Comparison of ENCODE assay signal across 17 cellular contexts in genomic region chr17:37702605-37703004, GRCh38. TPM values are rescaled to one million over a fixed set of nuclear protein-coding genes. Genes with fewer than 3 reads are reported as not detected.
A peak's percentile ranks its signal among the peaks of the same experiment; 100 is the strongest.
DNase-seq lines count a peak whose midpoint lies in the region; FAIRE-seq and TF ChIP-seq lines count a peak whose summit lies in the region.
"Had no signal": no experiment of that assay in that cellular context is flagged by ENCODE, and none has a peak within 500 bp of the region (broad histone marks: within the 10 kb centered on the region; RNA-seq: fewer than 3 reads in every experiment).

No MANE protein-coding gene starts in this region.

- no peaks in the 10 kb centered on the region for H3K9me3 Mint-ChIP-seq in chondrocyte (ENCODE audit: low read depth)
- H3K9me3 Mint-ChIP-seq: activated CD4-positive, alpha-beta memory T cell treated with anti-CD3 and anti-CD28 coated beads, Interleukin-2, amount 10 ng/mL, durations not matched to agents 7 days and 5 days; activated naive CD4-positive, alpha-beta T cell treated with anti-CD3 and anti-CD28 coated beads, Interleukin-2, amount 50 U/mL, for 24 hours; CD4-positive, alpha-beta memory T cell; stimulated activated naive CD8-positive, alpha-beta T cell treated with anti-CD3 and anti-CD28 coated beads, Interleukin-15, Interleukin-2, amounts not matched to agents 100 ng/mL and 50 ng/mL, for 24 hours; T-cell had no signal

- H3K4ac ChIP-seq in mesenchymal stem cell (ENCODE audit: low read depth in 1 of 2, low read length in 2 of 2) = no peak overlapping the region

- H3K36me3 ChIP-seq in mesenchymal stem cell (ENCODE audit: control insufficient read depth in 1 of 2, insufficient read depth in 2 of 2, low read depth in 1 of 2, low read length in 2 of 2) (peaks cover 0 to 57% of the 10 kb centered on the region in 2 experiments), smooth muscle cell (ENCODE audit: low read depth) (no peaks in the 10 kb centered on the region), Peyer's patch (peaks cover 0 to 32% (median 0%) of the 10 kb centered on the region in 3 donors)

- H3K27me3 ChIP-seq in mesenchymal stem cell (ENCODE audit: control insufficient read depth in 1 of 2, insufficient read depth in 1 of 2, low read length in 2 of 2) (peaks cover 0 to 42% of the 10 kb centered on the region in 2 experiments), smooth muscle cell (ENCODE audit: low read depth) (peaks cover 10% of the 10 kb centered on the region), Peyer's patch (no peaks in the 10 kb centered on the region)

- no peak overlapping the region for H4K91ac ChIP-seq in mesenchymal stem cell (ENCODE audit: low read length)

- TF ChIP-seq CTCF in AG09309 (IDR thresholded peaks at IDR 0.05; ENCODE audit: control insufficient read depth, insufficient read depth, low read depth, low read length, missing control alignments) (no peak), chondrocyte (IDR thresholded peaks at IDR 0.05) (peak; percentile 59), smooth muscle cell (IDR thresholded peaks at IDR 0.05; ENCODE audit: borderline replicate concordance, insufficient read depth, poor library complexity, severe bottlenecking) (no peak), Peyer's patch (IDR thresholded peaks at IDR 0.05) (peak in 2 of 6 experiments; percentile 13 to 20)

- H3K23ac ChIP-seq in mesenchymal stem cell (ENCODE audit: low read length in 2 of 2) = no peak overlapping the region

- no peaks in the 10 kb centered on the region for H4K20me1 ChIP-seq in smooth muscle cell (ENCODE audit: low read depth)

- H3K27ac ChIP-seq in mesenchymal stem cell (ENCODE audit: low read length, poor library complexity, severe bottlenecking) (peak overlapping the region; percentile 79), smooth muscle cell (ENCODE audit: low read depth) (no peak overlapping the region), Peyer's patch (peak overlapping the region in 1 of 4 donors; percentile 23)

- H3K27ac Mint-ChIP-seq in chondrocyte (ENCODE audit: unreplicated experiment) = peak overlapping the region; percentile 57
- H3K27ac Mint-ChIP-seq: activated CD4-positive, alpha-beta memory T cell treated with anti-CD3 and anti-CD28 coated beads, Interleukin-2, amount 10 ng/mL, durations not matched to agents 7 days and 5 days; activated naive CD4-positive, alpha-beta T cell treated with anti-CD3 and anti-CD28 coated beads, Interleukin-2, amount 50 U/mL, for 24 hours; CD4-positive, alpha-beta memory T cell; T-cell had no signal

- no peak overlapping the region for H2BK12ac ChIP-seq in mesenchymal stem cell (ENCODE audit: low read length in 2 of 2)

- no peak overlapping the region for H3K14ac ChIP-seq in mesenchymal stem cell (ENCODE audit: low read length in 2 of 2)

- peaks cover 4% of the 10 kb centered on the region for H3K79me1 ChIP-seq in mesenchymal stem cell (replicated peaks; ENCODE audit: low read length, poor library complexity, severe bottlenecking)

- peaks cover 2% of the 10 kb centered on the region for H3K36me3 Mint-ChIP-seq in chondrocyte (ENCODE audit: low read depth)
- H3K36me3 Mint-ChIP-seq: activated naive CD4-positive, alpha-beta T cell treated with anti-CD3 and anti-CD28 coated beads, Interleukin-2, amount 50 U/mL, for 24 hours; CD4-positive, alpha-beta memory T cell; T-cell had no signal

- no peak overlapping the region for H2BK15ac ChIP-seq in mesenchymal stem cell (ENCODE audit: low read depth, poor library complexity, severe bottlenecking)

- H3K4me2 ChIP-seq in mesenchymal stem cell (ENCODE audit: low read length, poor library complexity, severe bottlenecking) = no peak overlapping the region
- no peak overlapping the region for H3K4me2 ChIP-seq in smooth muscle cell

- H4K8ac ChIP-seq in mesenchymal stem cell (ENCODE audit: low read length) = no peak overlapping the region

- H3K18ac ChIP-seq in mesenchymal stem cell (ENCODE audit: low read depth in 1 of 2, low read length in 2 of 2) = no peak overlapping the region

- H3K4me3 ChIP-seq in AG09309 (ENCODE audit: control insufficient read depth, low read depth, low read length) (no peak overlapping the region), mesenchymal stem cell (ENCODE audit: insufficient read depth in 1 of 2, low read depth in 1 of 2, low read length in 2 of 2) (no peak overlapping the region), smooth muscle cell (no peak overlapping the region), Peyer's patch (no peak overlapping the region)

- H2BK120ac ChIP-seq in mesenchymal stem cell (ENCODE audit: low read depth, low read length) = no peak overlapping the region

- no peaks in the 10 kb centered on the region for H3F3A ChIP-seq in smooth muscle cell (ENCODE audit: low read depth)

- H2AFZ ChIP-seq in mesenchymal stem cell (ENCODE audit: low read depth, low read length) (no peak overlapping the region), smooth muscle cell (ENCODE audit: low read depth) (no peak overlapping the region)

- H3K4me1 ChIP-seq in mesenchymal stem cell (ENCODE audit: control insufficient read depth, insufficient read depth, low read depth, low read length) (peaks cover 26% of the 10 kb centered on the region), smooth muscle cell (ENCODE audit: low read depth) (no peaks in the 10 kb centered on the region), Peyer's patch (peaks cover 0 to 13% (median 0%) of the 10 kb centered on the region in 4 donors)

- H2BK5ac ChIP-seq in mesenchymal stem cell (ENCODE audit: low read depth, low read length, poor library complexity, severe bottlenecking) = no peak overlapping the region

- no peaks in the 10 kb centered on the region for H3K79me2 ChIP-seq in smooth muscle cell (ENCODE audit: low read depth)

- FAIRE-seq in HTR-8/SVneo (lab: Jason Lieb, UNC) = no peak
- FAIRE-seq: endometrium, kidney had no signal

- H3K4me3 Mint-ChIP-seq in chondrocyte (ENCODE audit: unreplicated experiment) = no peak overlapping the region
- H3K4me3 Mint-ChIP-seq: activated CD4-positive, alpha-beta memory T cell treated with anti-CD3 and anti-CD28 coated beads, Interleukin-2, amount 10 ng/mL, durations not matched to agents 7 days and 5 days; activated naive CD4-positive, alpha-beta T cell treated with anti-CD3 and anti-CD28 coated beads, Interleukin-2, amount 50 U/mL, for 24 hours; stimulated activated naive CD8-positive, alpha-beta T cell treated with anti-CD3 and anti-CD28 coated beads, Interleukin-15, Interleukin-2, amounts not matched to agents 100 ng/mL and 50 ng/mL, for 24 hours; T-cell had no signal

- no peak for TF ChIP-seq POLR2A in Peyer's patch (IDR thresholded peaks at IDR 0.05)

- H3K27me3 Mint-ChIP-seq in chondrocyte (ENCODE audit: low read depth) = no peaks in the 10 kb centered on the region

- H3K4me1 Mint-ChIP-seq in chondrocyte (ENCODE audit: low read depth) = peaks cover 38% of the 10 kb centered on the region

- H3K9ac ChIP-seq in mesenchymal stem cell (ENCODE audit: low read length) (peak overlapping the region; percentile 25), smooth muscle cell (ENCODE audit: low read depth) (no peak overlapping the region)

- DNase-seq in AG09309 (ENCODE audit: low read depth) = peak; percentile 61
- peak; percentile 53 for DNase-seq in HTR-8/SVneo (ENCODE audit: insufficient read length, low spot score)
- DNase-seq in chondrocyte (ENCODE audit: low spot score) = no peak
- peak; percentile 20 for DNase-seq in mesenchymal stem cell
- no peak for DNase-seq in smooth muscle cell (lab: John Stamatoyannopoulos, UW; ENCODE audit: unreplicated experiment)
- DNase-seq in Peyer's patch = no peak
- no peak for DNase-seq in NCI-H1105 treated with DMSO at 0.1 percent for 48 hours (lab: John Stamatoyannopoulos, UW)
- no peak for DNase-seq in iPS-NIHi11 (ENCODE audit: low spot score)
- DNase-seq: activated CD4-positive, alpha-beta memory T cell treated with anti-CD3 and anti-CD28 coated beads, Interleukin-2, amount 10 ng/mL, durations not matched to agents 7 days and 5 days; CD4-positive, alpha-beta memory T cell; kidney; NCI-H1417 treated with DMSO at 0.1 percent for 48 hours; NCI-H774; T-cell had no signal

- H3K9me3 ChIP-seq in mesenchymal stem cell (ENCODE audit: control insufficient read depth, low read length) (no peaks in the 10 kb centered on the region), smooth muscle cell (replicated peaks; ENCODE audit: low read depth) (no peaks in the 10 kb centered on the region), Peyer's patch (no peaks in the 10 kb centered on the region)

- peak overlapping the region; percentile 23 for H2AK5ac ChIP-seq in mesenchymal stem cell (ENCODE audit: low read length, severe bottlenecking)

RNA-seq across cellular contexts. Expression of gene HNF1B, which starts 42.3 kb away (rescaled TPM):
- total RNA-seq in chondrocyte (3.6 to 10.5 TPM (median 10.1 TPM) in 3 replicates), smooth muscle cell (not detected in 2 replicates), Peyer's patch (10 to 100 TPM; 16.5 to 39.9 (median 32.2) TPM)
- polyA plus RNA-seq in mesenchymal stem cell (2013, experiment 1 of 2) = 0.03 TPM
- polyA plus RNA-seq in mesenchymal stem cell (2013, experiment 2 of 2) = 0.03 TPM
- not detected in 2 replicates for polyA plus RNA-seq in smooth muscle cell
- total RNA-seq: activated CD4-positive, alpha-beta memory T cell treated with anti-CD3 and anti-CD28 coated beads, Interleukin-2, amount 10 ng/mL, durations not matched to agents 7 days and 5 days; CD4-positive, alpha-beta memory T cell had no signal
- polyA plus RNA-seq: CD4-positive, alpha-beta memory T cell had no signal

RNA-seq across cellular contexts. Expression of gene DDX52, which starts 59.4 kb away (rescaled TPM):
- total RNA-seq in chondrocyte = 43.4 to 44.7 TPM (median 43.9 TPM) in 3 replicates
- polyA plus RNA-seq in mesenchymal stem cell (2013, experiment 1 of 2) = 27.2 TPM
- 28.6 TPM for polyA plus RNA-seq in mesenchymal stem cell (2013, experiment 2 of 2)
- 26.0 and 28.2 TPM in 2 replicates for total RNA-seq in smooth muscle cell
- polyA plus RNA-seq in smooth muscle cell = 18.7 and 24.0 TPM in 2 replicates
- total RNA-seq in Peyer's patch = 10 to 100 TPM; 30.2 to 54.6 (median 43.0) TPM

Comparison
In these comparisons a context has a peak if more than half of its experiments do, and no peak if none do; other contexts are left out.
1. DNase-seq: peak in AG09309 (single experiment), HTR-8/SVneo (single experiment) and mesenchymal stem cell (single experiment); none in chondrocyte (single experiment), smooth muscle cell (single experiment), Peyer's patch (0 of 3), NCI-H1105 treated with DMSO at 0.1 percent for 48 hours (single experiment) and iPS-NIHi11 (single experiment).